ENCODE assay signal across 21 cellular contexts in the genomic region with DNA sequence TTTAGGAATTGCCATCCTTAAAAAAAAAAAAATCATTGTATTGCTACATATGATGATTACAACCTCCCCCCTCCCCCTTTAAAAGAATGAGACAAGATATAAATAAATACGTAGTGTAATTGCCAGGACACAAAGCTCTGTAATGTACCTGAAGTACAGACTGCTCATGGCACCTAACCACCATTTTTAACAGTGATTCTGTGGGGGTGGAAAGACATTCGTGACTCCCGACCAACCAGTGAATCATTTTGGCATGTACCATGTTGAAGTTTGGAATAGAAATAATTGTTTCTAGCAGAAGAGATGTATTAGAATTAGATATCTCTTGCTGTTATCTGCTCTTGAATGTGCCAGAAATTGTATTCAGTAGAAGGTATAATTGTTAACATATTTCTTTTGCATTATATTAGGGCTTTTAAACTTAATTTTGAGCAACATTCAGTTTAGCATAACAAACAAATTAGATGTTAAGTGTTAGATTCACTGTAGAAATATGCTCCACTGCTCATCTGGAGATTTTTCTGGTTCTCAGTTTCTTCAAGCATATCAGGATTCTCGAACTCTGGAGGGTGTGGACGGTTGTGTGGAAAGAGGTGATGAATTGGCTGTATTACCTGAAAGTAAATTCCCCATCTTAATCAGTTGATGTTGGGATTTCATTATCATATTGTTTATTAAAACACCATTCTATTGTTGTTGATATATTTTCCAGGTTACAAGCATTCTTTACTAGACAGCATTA. TPM values are rescaled to one million over a fixed set of nuclear protein-coding genes. Genes with fewer than 3 reads are reported as not detected.
DNase-seq lines count a peak whose midpoint lies in the region; ATAC-seq and TF ChIP-seq lines count a peak whose summit lies in the region.
"Had no signal": no experiment of that assay in that cellular context is flagged by ENCODE, and none has a peak within 500 bp of the region (broad histone marks: within the 10 kb centered on the region; RNA-seq: fewer than 3 reads in every experiment).

No MANE protein-coding gene starts in this region.

- H3K27ac ChIP-seq in PC-3 (ENCODE audit: low read length): no peak overlapping the region
- H3K27ac ChIP-seq: BLaER1, colonic mucosa, hepatocyte, stomach had no signal

- H3K4me2 ChIP-seq in PC-3 (ENCODE audit: low read length): peak overlapping the region; percentile 64
- H3K4me2 ChIP-seq: BLaER1, hepatocyte had no signal

- H3K27me3 Mint-ChIP-seq in nephron (ENCODE audit: low read depth): no peaks in the 10 kb centered on the region
- no peaks in the 10 kb centered on the region for H3K27me3 Mint-ChIP-seq in activated naive CD4-positive, alpha-beta T cell treated with anti-CD3 and anti-CD28 coated beads for 36 hours (ENCODE audit: low read depth)
- peaks cover 0 to 3% (median 0%) of the 10 kb centered on the region in 3 donors for H3K27me3 Mint-ChIP-seq in CD14-positive monocyte (ENCODE audit: low read depth in 3 of 3)
- H3K27me3 Mint-ChIP-seq: activated T-helper 17 cell treated with anti-CD3 and anti-CD28 coated beads, Interleukin-2, amount 50 U/mL, for 72 hours had no signal

- peak; percentile 50 for DNase-seq in Daoy (ENCODE audit: low read depth)
- DNase-seq in PC-3: peak; percentile 37
- DNase-seq in epithelial cell of esophagus (ENCODE audit: low read depth): peak; percentile 54
- DNase-seq in activated naive CD4-positive, alpha-beta T cell treated with anti-CD3 and anti-CD28 coated beads for 36 hours: no peak
- DNase-seq in CD14-positive monocyte (ENCODE audit: low spot score): no peak
- no peak for DNase-seq in stimulated activated CD4-positive, alpha-beta T cell treated with anti-CD3 and anti-CD28 coated beads, Interleukin-12 subunit alpha, Interleukin-12 subunit beta, amount 100 ng/mL, for 4 hours
- DNase-seq in NCI-H1930 (lab: John Stamatoyannopoulos, UW): no peak
- DNase-seq: activated CD8-positive, alpha-beta memory T cell treated with anti-CD3 and anti-CD28 coated beads for 24 hours; amygdala; colonic mucosa; DMS153; MM.1S; NCI-H187 treated with DMSO at 0.1 percent for 48 hours; NCI-H524 treated with DMSO at 0.1 percent for 48 hours; stimulated activated CD4-positive, alpha-beta T cell treated with anti-CD3 and anti-CD28 coated beads, Interleukin-15, amount 100 ng/mL, for 24 hours; stomach had no signal

- H3K4me3 Mint-ChIP-seq in nephron (no peak overlapping the region), CD14-positive monocyte (no peak overlapping the region)
- no peak overlapping the region for H3K4me3 Mint-ChIP-seq in activated naive CD4-positive, alpha-beta T cell treated with anti-CD3 and anti-CD28 coated beads for 36 hours
- H3K4me3 Mint-ChIP-seq: activated T-helper 17 cell treated with anti-CD3 and anti-CD28 coated beads, Interleukin-2, amount 50 U/mL, for 72 hours; WTC11 had no signal

- no TSS peak for BruUV-seq in PC-3 (replicated peaks; lab: Mats Ljungman, UMichigan)

- ATAC-seq in PC-3: no peak
- ATAC-seq: activated T-helper 17 cell treated with anti-CD3 and anti-CD28 coated beads, Interleukin-2, amount 50 U/mL, for 72 hours; WTC11 had no signal

- no peaks in the 10 kb centered on the region for H3K9me2 ChIP-seq in PC-3 (replicated peaks; ENCODE audit: low read length)

- H4K20me1 ChIP-seq in PC-3 (ENCODE audit: low read length): peaks cover 5% of the 10 kb centered on the region; the same call in 1 of the 2 replicates

- H3K9me3 Mint-ChIP-seq in nephron (no peaks in the 10 kb centered on the region), CD14-positive monocyte (peaks cover 0 to 2% (median 0%) of the 10 kb centered on the region in 7 donors)
- no peaks in the 10 kb centered on the region for H3K9me3 Mint-ChIP-seq in activated naive CD4-positive, alpha-beta T cell treated with anti-CD3 and anti-CD28 coated beads for 36 hours
- H3K9me3 Mint-ChIP-seq: activated T-helper 17 cell treated with anti-CD3 and anti-CD28 coated beads, Interleukin-2, amount 50 U/mL, for 72 hours; WTC11 had no signal

- no peaks in the 10 kb centered on the region for H3K9me3 ChIP-seq in PC-3 (ENCODE audit: low read length)
- H3K9me3 ChIP-seq: colonic mucosa, stomach had no signal

- H3F3A ChIP-seq in PC-3 (ENCODE audit: low read length, unreplicated experiment): no peaks in the 10 kb centered on the region

- peaks cover 53% of the 10 kb centered on the region for H3K4me1 ChIP-seq in PC-3 (ENCODE audit: insufficient read depth, low read length)
- H3K4me1 ChIP-seq: colonic mucosa had no signal

- H3K36me3 ChIP-seq in PC-3 (ENCODE audit: low read depth, low read length): no peaks in the 10 kb centered on the region
- H3K36me3 ChIP-seq: colonic mucosa, stomach had no signal

- H2AFZ ChIP-seq in PC-3 (ENCODE audit: low read length): no peak overlapping the region
- H2AFZ ChIP-seq: hepatocyte had no signal

- no peak overlapping the region for H3K9ac ChIP-seq in PC-3 (ENCODE audit: low read length)
- H3K9ac ChIP-seq: BLaER1 had no signal

- peaks cover 97% of the 10 kb centered on the region for H3K79me2 ChIP-seq in PC-3 (ENCODE audit: low read length)

- POLR2A ChIA-PET in PC-3 (lab: Charles Lee; ENCODE audit: unreplicated experiment): no interaction called here

- H3K36me3 Mint-ChIP-seq in nephron (ENCODE audit: low read depth): peaks cover 18% of the 10 kb centered on the region
- no peaks in the 10 kb centered on the region for H3K36me3 Mint-ChIP-seq in activated naive CD4-positive, alpha-beta T cell treated with anti-CD3 and anti-CD28 coated beads for 36 hours (ENCODE audit: low read depth)
- H3K36me3 Mint-ChIP-seq in CD14-positive monocyte: peaks cover 2 to 3% of the 10 kb centered on the region in 2 donors
- H3K36me3 Mint-ChIP-seq: WTC11 had no signal

- H3K4me3 ChIP-seq in PC-3 (ENCODE audit: low read length) (peak overlapping the region; percentile 6; the same call in 1 of the 2 replicates), epithelial cell of esophagus (ENCODE audit: low read length) (no peak overlapping the region)
- H3K4me3 ChIP-seq: BLaER1, colonic mucosa, hepatocyte, stomach had no signal

- TF ChIP-seq CTCF in PC-3 (conservative IDR thresholded peaks at IDR 0.05; ENCODE audit: low read depth, low read length): no peak
- no peak for TF ChIP-seq CTCF in epithelial cell of esophagus (IDR thresholded peaks at IDR 0.05; ENCODE audit: insufficient read depth, low read depth, low read length, missing control alignments)
- no peak for TF ChIP-seq CTCF in nephron (IDR thresholded peaks at IDR 0.05; ENCODE audit: unreplicated experiment in 3 of 3)
- no peak for TF ChIP-seq CTCF in CD14-positive monocyte (IDR thresholded peaks at IDR 0.05)

- intact Hi-C loops in PC-3 (cut with micrococcal nuclease) (loop anchor here (5.0 kb wide), 1 partner anchor 36 kb away; no protein-coding TSS in a partner anchor), CD14-positive monocyte (cut with micrococcal nuclease) (no loop called here)
- intact Hi-C loops in activated naive CD4-positive, alpha-beta T cell treated with anti-CD3 and anti-CD28 coated beads for 36 hours (cut with micrococcal nuclease): no loop called here

- no peaks in the 10 kb centered on the region for H3K27me3 ChIP-seq in PC-3 (ENCODE audit: low read length)
- H3K27me3 ChIP-seq: BLaER1, colonic mucosa, hepatocyte, stomach had no signal

- CTCF ChIA-PET in PC-3 (lab: Charles Lee): no interaction called here
- CTCF ChIA-PET in activated naive CD4-positive, alpha-beta T cell treated with anti-CD3 and anti-CD28 coated beads for 36 hours (lab: Charles Lee): interaction anchor here (0.6 kb wide), 1 partner anchor 210 kb away, joined by 3 read pairs; no protein-coding TSS in a partner anchor

- H3K27ac Mint-ChIP-seq in nephron (peak overlapping the region in 2 of 3 experiments; percentile 14 to 37), CD14-positive monocyte (no peak overlapping the region)
- no peak overlapping the region for H3K27ac Mint-ChIP-seq in activated naive CD4-positive, alpha-beta T cell treated with anti-CD3 and anti-CD28 coated beads for 36 hours
- H3K27ac Mint-ChIP-seq: activated T-helper 17 cell treated with anti-CD3 and anti-CD28 coated beads, Interleukin-2, amount 50 U/mL, for 72 hours; WTC11 had no signal

- H3K4me1 Mint-ChIP-seq in nephron (peaks cover 31% of the 10 kb centered on the region), CD14-positive monocyte (peaks cover 38% of the 10 kb centered on the region)
- H3K4me1 Mint-ChIP-seq in activated naive CD4-positive, alpha-beta T cell treated with anti-CD3 and anti-CD28 coated beads for 36 hours (ENCODE audit: low read depth): peaks cover 39% of the 10 kb centered on the region

RNA-seq across cellular contexts. Expression of a gene that starts 31.1 kb away (rescaled TPM):
- 17.8 and 39.7 TPM in 2 replicates for total RNA-seq in Daoy (2014; rRNA removed; shearing (Covaris generic))
- total RNA-seq in PC-3 (2014; rRNA removed): 17.6 and 35.0 TPM in 2 replicates
- 1 to 10 TPM; 7.9 TPM for total RNA-seq in activated naive CD4-positive, alpha-beta T cell treated with anti-CD3 and anti-CD28 coated beads for 36 hours
- polyA plus RNA-seq in CD14-positive monocyte: 10 to 100 TPM in 1 of 2 donors, 1 to 10 TPM in 1; 6.8 to 13.6 TPM

Comparison
In these comparisons a context has a peak if more than half of its experiments do, and no peak if none do; other contexts are left out.
1. DNase-seq: peak in Daoy (single experiment), PC-3 (single experiment) and epithelial cell of esophagus (single experiment); none in activated naive CD4-positive, alpha-beta T cell treated with anti-CD3 and anti-CD28 coated beads for 36 hours (single experiment), CD14-positive monocyte (single experiment), stimulated activated CD4-positive, alpha-beta T cell treated with anti-CD3 and anti-CD28 coated beads, Interleukin-12 subunit alpha, Interleukin-12 subunit beta, amount 100 ng/mL, for 4 hours (single experiment) and NCI-H1930 (0 of 2).
2. H3K27ac Mint-ChIP-seq: peak in nephron (2 of 3); none in activated naive CD4-positive, alpha-beta T cell treated with anti-CD3 and anti-CD28 coated beads for 36 hours (single experiment) and CD14-positive monocyte (0 of 7).